10 cellular contexts compared by ENCODE assay signal in genomic region chr15:42456971-42457370, GRCh38. TPM values are rescaled to one million over a fixed set of nuclear protein-coding genes. Genes with fewer than 3 reads are reported as not detected.
DNase-seq lines count a peak whose midpoint lies in the region; ATAC-seq and TF ChIP-seq lines count a peak whose summit lies in the region.
"Had no signal": no experiment of that assay in that cellular context is flagged by ENCODE, and none has a peak within 500 bp of the region (broad histone marks: within the 10 kb centered on the region; RNA-seq: fewer than 3 reads in every experiment).

No MANE protein-coding gene starts in this region.

- no peaks in the 10 kb centered on the region for H3K27me3 ChIP-seq in MG63
- no peaks in the 10 kb centered on the region for H3K27me3 ChIP-seq in thoracic aorta (replicated peaks; ENCODE audit: insufficient read depth)
- no peaks in the 10 kb centered on the region for H3K27me3 ChIP-seq in foreskin keratinocyte

- peak overlapping the region; percentile 27 for H3K4me3 ChIP-seq in MG63
- H3K4me3 ChIP-seq in thoracic aorta: peak overlapping the region; percentile 67

- DNase-seq in MG63: no peak
- DNase-seq in medulla oblongata (ENCODE audit: extremely low spot score): peak; percentile 22
- DNase-seq in thoracic aorta (ENCODE audit: low spot score): no peak
- DNase-seq in progenitor cell of endocrine pancreas (ENCODE audit: low spot score, unreplicated experiment): no peak
- DNase-seq in foreskin keratinocyte: no peak
- no peak for DNase-seq in activated CD8-positive, alpha-beta T cell treated with anti-CD3 and anti-CD28 coated beads for 36 hours
- DNase-seq: effector CD8-positive, alpha-beta T cell; NCI-H1092 treated with DMSO at 0.1 percent for 48 hours had no signal

- H3K9me3 ChIP-seq in MG63: no peaks in the 10 kb centered on the region
- no peaks in the 10 kb centered on the region for H3K9me3 ChIP-seq in thoracic aorta

- no peaks in the 10 kb centered on the region for H3K9me3 Mint-ChIP-seq in dendritic cell treated with granulocyte-macrophage colony-stimulating factor and Interleukin-4, amounts not matched to agents 40 ng/mL and 50 ng/mL, for 4 days
- H3K9me3 Mint-ChIP-seq in progenitor cell of endocrine pancreas (ENCODE audit: low read depth): no peaks in the 10 kb centered on the region
- no peaks in the 10 kb centered on the region for H3K9me3 Mint-ChIP-seq in activated CD8-positive, alpha-beta T cell treated with anti-CD3 and anti-CD28 coated beads for 36 hours

- ATAC-seq in thoracic aorta (ENCODE audit: insufficient number of reproducible peaks, low FRiP score, low read depth) (no peak), foreskin keratinocyte (no peak), GM19452 (IDR thresholded peaks at IDR 0.05; ENCODE audit: unreplicated experiment) (no peak)
- ATAC-seq in activated CD8-positive, alpha-beta T cell treated with anti-CD3 and anti-CD28 coated beads for 36 hours: no peak

- H3K4me1 ChIP-seq in thoracic aorta (ENCODE audit: control insufficient read depth in 1 of 2, low read depth in 2 of 2) (peaks cover 25 to 57% of the 10 kb centered on the region in 2 donors), foreskin keratinocyte (no peaks in the 10 kb centered on the region)

- POLR2A ChIA-PET in activated CD8-positive, alpha-beta T cell treated with anti-CD3 and anti-CD28 coated beads for 36 hours (lab: Charles Lee): no interaction called here

- no peak for TF ChIP-seq CTCF in thoracic aorta (IDR thresholded peaks at IDR 0.05)
- TF ChIP-seq CTCF in progenitor cell of endocrine pancreas (IDR thresholded peaks at IDR 0.05; ENCODE audit: unreplicated experiment): no peak
- TF ChIP-seq CTCF in foreskin keratinocyte (conservative IDR thresholded peaks at IDR 0.05): no peak
- TF ChIP-seq CTCF in activated CD8-positive, alpha-beta T cell treated with anti-CD3 and anti-CD28 coated beads for 36 hours (IDR thresholded peaks at IDR 0.05): no peak

- H3K27ac ChIP-seq in thoracic aorta (peak overlapping the region; percentile 90 to 92), foreskin keratinocyte (no peak overlapping the region)

- peaks cover 9% of the 10 kb centered on the region for H3K36me3 ChIP-seq in MG63
- H3K36me3 ChIP-seq in thoracic aorta: no peaks in the 10 kb centered on the region

- CTCF ChIA-PET in activated CD8-positive, alpha-beta T cell treated with anti-CD3 and anti-CD28 coated beads for 36 hours (lab: Charles Lee): no interaction called here

- peak overlapping the region; percentile 67 for H3K27ac Mint-ChIP-seq in dendritic cell treated with granulocyte-macrophage colony-stimulating factor and Interleukin-4, amounts not matched to agents 40 ng/mL and 50 ng/mL, for 4 days
- H3K27ac Mint-ChIP-seq in progenitor cell of endocrine pancreas: no peak overlapping the region
- no peak overlapping the region for H3K27ac Mint-ChIP-seq in activated CD8-positive, alpha-beta T cell treated with anti-CD3 and anti-CD28 coated beads for 36 hours

- intact Hi-C loops in dendritic cell treated with granulocyte-macrophage colony-stimulating factor and Interleukin-4, amounts not matched to agents 40 ng/mL and 50 ng/mL, for 4 days (cut with micrococcal nuclease): no loop called here
- intact Hi-C loops in activated CD8-positive, alpha-beta T cell treated with anti-CD3 and anti-CD28 coated beads for 36 hours (cut with micrococcal nuclease): no loop called here

- H3K27me3 Mint-ChIP-seq in dendritic cell treated with granulocyte-macrophage colony-stimulating factor and Interleukin-4, amounts not matched to agents 40 ng/mL and 50 ng/mL, for 4 days: no peaks in the 10 kb centered on the region
- H3K27me3 Mint-ChIP-seq in progenitor cell of endocrine pancreas: no peaks in the 10 kb centered on the region
- no peaks in the 10 kb centered on the region for H3K27me3 Mint-ChIP-seq in activated CD8-positive, alpha-beta T cell treated with anti-CD3 and anti-CD28 coated beads for 36 hours

- H3K36me3 Mint-ChIP-seq in dendritic cell treated with granulocyte-macrophage colony-stimulating factor and Interleukin-4, amounts not matched to agents 40 ng/mL and 50 ng/mL, for 4 days (ENCODE audit: low read depth): peaks cover 70% of the 10 kb centered on the region
- H3K36me3 Mint-ChIP-seq in progenitor cell of endocrine pancreas (ENCODE audit: insufficient read depth): peaks cover 8% of the 10 kb centered on the region
- peaks cover 2% of the 10 kb centered on the region for H3K36me3 Mint-ChIP-seq in activated CD8-positive, alpha-beta T cell treated with anti-CD3 and anti-CD28 coated beads for 36 hours (ENCODE audit: low read depth)

- H3K4me1 Mint-ChIP-seq in dendritic cell treated with granulocyte-macrophage colony-stimulating factor and Interleukin-4, amounts not matched to agents 40 ng/mL and 50 ng/mL, for 4 days (ENCODE audit: low read depth): peaks cover 17% of the 10 kb centered on the region
- H3K4me1 Mint-ChIP-seq in progenitor cell of endocrine pancreas (ENCODE audit: low read depth): peaks cover 7% of the 10 kb centered on the region
- peaks cover 6% of the 10 kb centered on the region for H3K4me1 Mint-ChIP-seq in activated CD8-positive, alpha-beta T cell treated with anti-CD3 and anti-CD28 coated beads for 36 hours (ENCODE audit: low read depth)

- H3K4me3 Mint-ChIP-seq in dendritic cell treated with granulocyte-macrophage colony-stimulating factor and Interleukin-4, amounts not matched to agents 40 ng/mL and 50 ng/mL, for 4 days: no peak overlapping the region
- H3K4me3 Mint-ChIP-seq in progenitor cell of endocrine pancreas (ENCODE audit: low read depth): no peak overlapping the region
- no peak overlapping the region for H3K4me3 Mint-ChIP-seq in activated CD8-positive, alpha-beta T cell treated with anti-CD3 and anti-CD28 coated beads for 36 hours

RNA-seq across cellular contexts. Expression of gene ZNF106, which starts 34.0 kb away (rescaled TPM):
- total RNA-seq in MG63 (2014; rRNA removed; shearing (Covaris generic); ENCODE audit: low replicate concordance): 22.6 and 26.7 TPM in 2 replicates
- total RNA-seq in thoracic aorta: 10 to 100 TPM; 77.4 to 83.8 TPM
- total RNA-seq in progenitor cell of endocrine pancreas: 47.5 and 52.4 TPM in 2 replicates
- 55.1 and 56.6 TPM in 2 replicates for total RNA-seq in foreskin keratinocyte
- 5.8 and 6.6 TPM in 2 replicates for polyA plus RNA-seq in foreskin keratinocyte
- 10 to 100 TPM; 46.4 to 46.6 TPM for total RNA-seq in activated CD8-positive, alpha-beta T cell treated with anti-CD3 and anti-CD28 coated beads for 36 hours

RNA-seq across cellular contexts. Expression of gene SNAP23, which starts 38.5 kb away (rescaled TPM):
- 49.3 and 52.1 TPM in 2 replicates for total RNA-seq in MG63 (2014; rRNA removed; shearing (Covaris generic); ENCODE audit: low replicate concordance)
- total RNA-seq in thoracic aorta: 10 to 100 TPM; 68.8 to 73.7 TPM
- total RNA-seq in progenitor cell of endocrine pancreas: 57.4 and 67.4 TPM in 2 replicates
- 65.6 and 78.7 TPM in 2 replicates for total RNA-seq in foreskin keratinocyte
- 37.4 and 39.0 TPM in 2 replicates for polyA plus RNA-seq in foreskin keratinocyte
- total RNA-seq in activated CD8-positive, alpha-beta T cell treated with anti-CD3 and anti-CD28 coated beads for 36 hours: 10 to 100 TPM; 31.2 to 33.1 TPM
